In the genomic region with DNA sequence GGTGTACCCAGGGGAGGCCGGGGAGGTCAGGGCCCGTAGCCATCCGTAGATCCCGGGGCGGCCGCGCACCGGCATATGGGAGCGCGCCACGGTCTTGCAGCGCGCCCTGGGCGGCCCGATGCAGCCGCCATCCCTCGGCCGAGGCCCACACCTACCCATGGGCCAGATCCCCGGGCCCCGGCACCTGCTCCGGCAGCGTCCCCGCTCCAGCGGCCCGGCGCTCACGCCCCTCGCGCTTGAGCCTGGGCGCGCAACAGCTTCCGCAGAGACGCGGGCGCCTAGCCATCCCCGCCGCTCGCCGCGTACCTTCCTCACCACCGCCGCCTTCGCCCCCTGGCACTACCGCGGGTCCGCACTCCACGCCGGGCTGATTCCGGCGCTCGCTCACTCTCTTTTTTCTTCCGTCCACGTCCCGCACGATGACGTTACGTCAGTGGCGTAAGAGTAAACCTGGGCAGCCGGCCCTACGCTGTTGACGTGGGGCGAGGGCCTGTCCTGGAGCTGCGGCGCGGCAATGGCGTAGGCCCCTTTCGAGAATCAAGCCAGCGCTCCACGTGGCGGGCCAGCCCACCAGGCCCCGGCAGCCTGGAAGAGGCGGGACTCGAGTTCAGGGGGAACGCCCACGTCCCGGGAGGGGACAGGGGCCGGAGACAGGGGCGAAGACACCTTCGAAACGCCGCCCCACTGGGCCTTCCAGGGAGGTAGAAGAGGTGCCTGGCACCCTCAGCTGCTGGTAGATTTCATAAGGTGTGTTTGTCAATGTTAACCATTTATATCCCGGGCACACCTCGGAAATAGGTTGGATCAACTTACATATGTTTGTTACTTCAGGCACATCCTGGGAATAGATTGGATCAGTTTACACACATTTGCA, we compare ENCODE assay signal across 8 cellular contexts. TPM values are rescaled to one million over a fixed set of nuclear protein-coding genes. Genes with fewer than 3 reads are reported as not detected.
DNase-seq lines count a peak whose midpoint lies in the region; FAIRE-seq and TF ChIP-seq lines count a peak whose summit lies in the region.

Gene ALDH18A1 (minus strand): TSS at position 421 of the 874 bp plus-strand sequence. CDS start 3,334 bp downstream, outside the sequence.

- peak within 1 kb of the TSS; percentile 94 for H3K4me2 ChIP-seq in Loucy (ENCODE audit: low read depth, low read length, poor library complexity, severe bottlenecking)

- H3K4me3 ChIP-seq in H7 (ENCODE audit: insufficient read depth, low read depth, low read length) (peak within 1 kb of the TSS; percentile 84), Loucy (ENCODE audit: low read length, poor library complexity, severe bottlenecking) (peak within 1 kb of the TSS; percentile 93), neutrophil (ENCODE audit: low read depth in 1 of 2, low read length in 1 of 2) (peak within 1 kb of the TSS; percentile 59 to 67)

- H3K27ac ChIP-seq in neutrophil: no peak within 1 kb of the TSS

- peak within 1 kb of the TSS; percentile 99 for H2AFZ ChIP-seq in Loucy (ENCODE audit: low read length)

- H3K36me3 ChIP-seq in H7 (replicated peaks; ENCODE audit: control insufficient read depth, insufficient read depth, low read length) (peaks cover 2% of the 10 kb centered on the region), Loucy (ENCODE audit: insufficient read depth, low read length) (peaks cover 17% of the 10 kb centered on the region; the same call in 1 of the 2 replicates), neutrophil (no peaks in the 10 kb centered on the region)

- no peaks in the 10 kb centered on the region for H3K9me2 ChIP-seq in Loucy (replicated peaks; ENCODE audit: low read depth, low read length)

- in situ Hi-C loops in SK-MEL-5 (cut with HindIII; ENCODE audit: low pct_unique_long_range_greater_than_20kb, low sequenced_read_pairs): no loop called here

- H3K27me3 ChIP-seq in H7 (ENCODE audit: control insufficient read depth, insufficient read depth, low read length): no peaks in the 10 kb centered on the region
- H3K27me3 ChIP-seq in Loucy (ENCODE audit: insufficient read depth, low read length, poor library complexity, severe bottlenecking): no peaks in the 10 kb centered on the region
- H3K27me3 ChIP-seq in neutrophil: peaks cover 20% of the 10 kb centered on the region

- TF ChIP-seq CTCF in Loucy (conservative IDR thresholded peaks at IDR 0.05; ENCODE audit: low read length): no peak
- no peak for TF ChIP-seq CTCF in neutrophil (IDR thresholded peaks at IDR 0.05)
- no peak for TF ChIP-seq CTCF in subcutaneous adipose tissue (IDR thresholded peaks at IDR 0.05; ENCODE audit: low read depth)

- H3F3A ChIP-seq in Loucy (ENCODE audit: low read depth): no peaks in the 10 kb centered on the region

- peaks cover 1% of the 10 kb centered on the region; the same call in 1 of the 2 replicates for H3K9me3 ChIP-seq in Loucy (ENCODE audit: insufficient read depth, low read depth, low read length)
- no peaks in the 10 kb centered on the region for H3K9me3 ChIP-seq in neutrophil

- DNase-seq in GDM1 (lab: John Stamatoyannopoulos, UW): peak; percentile 87
- DNase-seq in H7: peak; percentile 94
- peak; percentile 87 for DNase-seq in SK-MEL-5 (ENCODE audit: low read depth, low spot score)
- DNase-seq in activated naive CD4-positive, alpha-beta T cell (lab: John Stamatoyannopoulos, UW): peak; percentile 74 to 88 (median 84)
- peak; percentile 77 to 88 for DNase-seq in frontal cortex (ENCODE audit: low spot score in 2 of 2)

- H3K9ac ChIP-seq in Loucy (ENCODE audit: low read depth, low read length, poor library complexity, severe bottlenecking): peak within 1 kb of the TSS; percentile 88

- peaks cover 28% of the 10 kb centered on the region for H3K4me1 ChIP-seq in Loucy (ENCODE audit: insufficient read depth, low read length, poor library complexity, severe bottlenecking)
- peaks cover 15% of the 10 kb centered on the region in 2 experiments for H3K4me1 ChIP-seq in neutrophil (ENCODE audit: control insufficient read depth in 1 of 2, insufficient read depth in 1 of 2, low read depth in 1 of 2, low read length in 1 of 2)

- FAIRE-seq in frontal cortex (lab: Jason Lieb, UNC): no peak

- peaks cover 46% of the 10 kb centered on the region for H3K79me2 ChIP-seq in Loucy (ENCODE audit: insufficient read depth, low read length)

- peaks cover 9% of the 10 kb centered on the region for H4K20me1 ChIP-seq in Loucy (ENCODE audit: insufficient read depth, low read length, poor library complexity, severe bottlenecking)

RNA-seq across cellular contexts. Expression of gene ALDH18A1, which starts in this region (rescaled TPM):
- total RNA-seq in H7 (2014; rRNA removed; shearing (Covaris generic)): 101 and 104 TPM in 2 replicates
- 53.4 and 53.6 TPM in 2 replicates for total RNA-seq in SK-MEL-5 (2014; rRNA removed; shearing (Covaris generic))
- polyA plus RNA-seq in SK-MEL-5 (2015; cell fraction: cytosol; rRNA removed): 38.5 and 38.6 TPM in 2 replicates
- 28.8 and 29.1 TPM in 2 replicates for polyA plus RNA-seq in SK-MEL-5 (2015; cell fraction: nucleus; rRNA removed)
- total RNA-seq in frontal cortex (44.0 TPM), subcutaneous adipose tissue (10 to 100 TPM; 18.5 to 29.0 (median 18.9) TPM)
